ENCODE assay signal across 28 cellular contexts in genomic region chr3:160935413-160936095, GRCh38.
A peak's percentile ranks its signal among the peaks of the same experiment; 100 is the strongest.
DNase-seq lines count a peak whose midpoint lies in the region; ATAC-seq and TF ChIP-seq lines count a peak whose summit lies in the region.
"Had no signal": no experiment of that assay in that cellular context is flagged by ENCODE, and none has a peak within 500 bp of the region (broad histone marks: within the 10 kb centered on the region; RNA-seq: fewer than 3 reads in every experiment).

No MANE protein-coding gene starts in this region.

- no peak overlapping the region for H3K27ac ChIP-seq in HEK293 (ENCODE audit: extremely low read depth, low read depth, low read length)
- H3K27ac ChIP-seq in right lobe of liver = peak overlapping the region in 2 of 3 donors; percentile 24 to 77
- no peak overlapping the region for H3K27ac ChIP-seq in lower lobe of right lung
- H3K27ac ChIP-seq: heart left ventricle, neutrophil, psoas muscle, SK-N-MC, skin epidermis, thoracic aorta, WERI-Rb-1 had no signal

- ATAC-seq in right lobe of liver (peak; percentile 95 to 100 (median 98)), lower lobe of right lung (no peak)
- no peak for ATAC-seq in stimulated activated naive CD8-positive, alpha-beta T cell treated with anti-CD3 and anti-CD28 coated beads, Interleukin-15, amount 100 ng/mL, for 72 hours
- ATAC-seq: activated naive CD4-positive, alpha-beta T cell treated with anti-CD3 and anti-CD28 coated beads, Interleukin-2, amount 50 U/mL, for 72 hours; GM12878; heart left ventricle had no signal

- CTCF ChIA-PET in HEK293 (lab: Yijun Ruan, JAX) = interaction anchor here (1.7 kb wide), 1 partner anchor 15 kb away, joined by 8 read pairs; no protein-coding TSS in a partner anchor

- H3K4me1 ChIP-seq in HEK293 (ENCODE audit: control insufficient read depth, insufficient read depth, low read length) (no peaks in the 10 kb centered on the region), adipocyte (ENCODE audit: control insufficient read depth, insufficient read depth, low read length) (peaks cover 18% of the 10 kb centered on the region), right lobe of liver (peaks cover 0 to 14% (median 0%) of the 10 kb centered on the region in 4 donors), lower lobe of right lung (no peaks in the 10 kb centered on the region)
- H3K4me1 ChIP-seq: Caco-2, psoas muscle had no signal

- H3K4me1 Mint-ChIP-seq in stimulated activated naive CD8-positive, alpha-beta T cell treated with anti-CD3 and anti-CD28 coated beads, Interleukin-15, amount 100 ng/mL, for 72 hours = no peaks in the 10 kb centered on the region

- no peak overlapping the region for H3K27ac Mint-ChIP-seq in stimulated activated naive CD8-positive, alpha-beta T cell treated with anti-CD3 and anti-CD28 coated beads, Interleukin-15, amount 100 ng/mL, for 72 hours
- H3K27ac Mint-ChIP-seq: activated naive CD4-positive, alpha-beta T cell treated with anti-CD3 and anti-CD28 coated beads, Interleukin-2, amount 50 U/mL, for 72 hours; T-helper 2 cell treated with Interferon-gamma antibody and Interleukin-4, amounts not matched to agents 5 μg/mL and 100 μg/mL, for 36 hours had no signal

- H3K9me3 ChIP-seq in HEK293 (ENCODE audit: control insufficient read depth, insufficient read depth, low read depth, low read length) (no peaks in the 10 kb centered on the region), adipocyte (ENCODE audit: control insufficient read depth, low read length) (no peaks in the 10 kb centered on the region), right lobe of liver (no peaks in the 10 kb centered on the region), lower lobe of right lung (no peaks in the 10 kb centered on the region)
- H3K9me3 ChIP-seq: Caco-2, heart left ventricle, neutrophil, psoas muscle, thoracic aorta had no signal

- peaks cover 26% of the 10 kb centered on the region for H3K27me3 Mint-ChIP-seq in stimulated activated naive CD8-positive, alpha-beta T cell treated with anti-CD3 and anti-CD28 coated beads, Interleukin-15, amount 100 ng/mL, for 72 hours

- DNase-seq in MV-4-11 (lab: John Stamatoyannopoulos, UW) = peak; percentile 17
- DNase-seq in adipocyte (ENCODE audit: low read depth) = peak; percentile 13
- DNase-seq in right lobe of liver = peak; percentile 24 to 60 (median 55)
- no peak for DNase-seq in stimulated activated naive CD8-positive, alpha-beta T cell treated with anti-CD3 and anti-CD28 coated beads, Interleukin-15, amount 100 ng/mL, for 72 hours
- no peak for DNase-seq in activated CD4-positive, alpha-beta T cell treated with anti-CD3 and anti-CD28 coated beads for 48 hours
- no peak for DNase-seq in lower lobe of right lung
- no peak for DNase-seq in retina
- DNase-seq: activated CD4-positive, alpha-beta T cell treated with anti-CD3 and anti-CD28 coated beads, Interleukin-2, amount 50 U/mL, for 1 hour; activated CD8-positive, alpha-beta memory T cell treated with anti-CD3 and anti-CD28 coated beads, Interleukin-2, amount 50 U/mL, for 4 hours; C1 segment of cervical spinal cord; H7; heart left ventricle; Karpas-422; NCI-H1092 treated with DMSO at 0.1 percent for 48 hours; NCI-H510A treated with DMSO at 0.1 percent for 48 hours; psoas muscle; stimulated activated CD4-positive, alpha-beta T cell treated with anti-CD3 and anti-CD28 coated beads, Interleukin-2, amount 100 ng/mL, for 48 hours; stimulated activated naive CD4-positive, alpha-beta T cell; WERI-Rb-1 had no signal

- H3K36me3 ChIP-seq in HEK293 (ENCODE audit: control insufficient read depth in 2 of 2, insufficient read depth in 1 of 2, low read length in 2 of 2) = no peaks in the 10 kb centered on the region
- no peaks in the 10 kb centered on the region for H3K36me3 ChIP-seq in adipocyte (ENCODE audit: control insufficient read depth, insufficient read depth, low read length, severe bottlenecking)
- H3K36me3 ChIP-seq in right lobe of liver = no peaks in the 10 kb centered on the region
- no peaks in the 10 kb centered on the region for H3K36me3 ChIP-seq in lower lobe of right lung
- H3K36me3 ChIP-seq: heart left ventricle, neutrophil, thoracic aorta, WERI-Rb-1 had no signal

- POLR2A ChIA-PET in HEK293 (lab: Yijun Ruan, JAX) = no interaction called here

- H3K9ac ChIP-seq in adipocyte (ENCODE audit: low read length) = no peak overlapping the region

- H3K4me3 ChIP-seq in HEK293 (ENCODE audit: low read depth, low read length) (no peak overlapping the region), adipocyte (ENCODE audit: low read length) (no peak overlapping the region), right lobe of liver (no peak overlapping the region), lower lobe of right lung (no peak overlapping the region)
- H3K4me3 ChIP-seq: GM12878, heart left ventricle, psoas muscle, SK-N-MC, skin epidermis, thoracic aorta had no signal

- H3K4me3 Mint-ChIP-seq in stimulated activated naive CD8-positive, alpha-beta T cell treated with anti-CD3 and anti-CD28 coated beads, Interleukin-15, amount 100 ng/mL, for 72 hours = no peak overlapping the region
- H3K4me3 Mint-ChIP-seq: T-helper 2 cell treated with Interferon-gamma antibody and Interleukin-4, amounts not matched to agents 5 μg/mL and 100 μg/mL, for 36 hours had no signal

- no peak for TF ChIP-seq CTCF in HEK293 (tag by site-specific recombination; IDR thresholded peaks at IDR 0.05)
- TF ChIP-seq CTCF in right lobe of liver (IDR thresholded peaks at IDR 0.05) = no peak
- no peak for TF ChIP-seq CTCF in lower lobe of right lung (IDR thresholded peaks at IDR 0.05)

- H3K9me3 Mint-ChIP-seq in stimulated activated naive CD8-positive, alpha-beta T cell treated with anti-CD3 and anti-CD28 coated beads, Interleukin-15, amount 100 ng/mL, for 72 hours = no peaks in the 10 kb centered on the region
- H3K9me3 Mint-ChIP-seq: activated naive CD4-positive, alpha-beta T cell treated with anti-CD3 and anti-CD28 coated beads, Interleukin-2, amount 50 U/mL, for 72 hours; T-helper 2 cell treated with Interferon-gamma antibody and Interleukin-4, amounts not matched to agents 5 μg/mL and 100 μg/mL, for 36 hours had no signal

- WGBS in right lobe of liver (ENCODE audit: insufficient coverage, low coverage, low lambda C conversion rate, missing lambda C conversion rate) = 42% methylated on average over 6 of the region's 6 CpGs

- H3K27me3 ChIP-seq in adipocyte (replicated peaks; ENCODE audit: control insufficient read depth, insufficient read depth, low read length) (no peaks in the 10 kb centered on the region), right lobe of liver (no peaks in the 10 kb centered on the region), lower lobe of right lung (ENCODE audit: low read depth) (no peaks in the 10 kb centered on the region)
- H3K27me3 ChIP-seq: heart left ventricle, neutrophil had no signal

- intact Hi-C loops in right lobe of liver (cut with DNase I) (no loop called here), lower lobe of right lung (cut with DNase I) (no loop called here)

- no peak for TF ChIP-seq POLR2A in right lobe of liver (IDR thresholded peaks at IDR 0.05)

TF ChIP-seq in HEK293, 187 proteins besides CTCF, POLR2A, EP300 and RAD21:
- TF ChIP-seq ZNF670 (tag by site-specific recombination; IDR thresholded peaks at IDR 0.05; ENCODE audit: low read depth) = no peak
- TF ChIP-seq ZNF664 (tag by site-specific recombination; IDR thresholded peaks at IDR 0.05) = peak; percentile 73; the same call in 1 of the 2 replicates

Comparison
In these comparisons a context has a peak if more than half of its experiments do, and no peak if none do; other contexts are left out.
1. H3K27ac ChIP-seq: peak in right lobe of liver (2 of 3); none in HEK293 (single experiment) and lower lobe of right lung (single experiment).
2. DNase-seq: peak in MV-4-11 (single experiment), adipocyte (single experiment) and right lobe of liver (3 of 3); none in stimulated activated naive CD8-positive, alpha-beta T cell treated with anti-CD3 and anti-CD28 coated beads, Interleukin-15, amount 100 ng/mL, for 72 hours (0 of 2), activated CD4-positive, alpha-beta T cell treated with anti-CD3 and anti-CD28 coated beads for 48 hours (single experiment), lower lobe of right lung (single experiment) and retina (single experiment).
3. ATAC-seq: peak in right lobe of liver (4 of 4); none in stimulated activated naive CD8-positive, alpha-beta T cell treated with anti-CD3 and anti-CD28 coated beads, Interleukin-15, amount 100 ng/mL, for 72 hours (single experiment) and lower lobe of right lung (0 of 2).